Comparison of ENCODE assay signal across 25 cellular contexts in genomic region chr12:80935076-80935475, GRCh38. TPM values are rescaled to one million over a fixed set of nuclear protein-coding genes. Genes with fewer than 3 reads are reported as not detected.
A peak's percentile ranks its signal among the peaks of the same experiment; 100 is the strongest.
DNase-seq lines count a peak whose midpoint lies in the region; ATAC-seq, FAIRE-seq and TF ChIP-seq lines count a peak whose summit lies in the region.
"Had no signal": no experiment of that assay in that cellular context is flagged by ENCODE, and none has a peak within 500 bp of the region (broad histone marks: within the 10 kb centered on the region; RNA-seq: fewer than 3 reads in every experiment).

No MANE protein-coding gene starts in this region.

- H3K4me1 ChIP-seq in HepG2 (ENCODE audit: insufficient read depth, low read length) (peaks cover 75% of the 10 kb centered on the region), right lobe of liver (peaks cover 0 to 27% (median 0%) of the 10 kb centered on the region in 4 donors), endodermal cell (ENCODE audit: control insufficient read depth, insufficient read depth, low read length) (no peaks in the 10 kb centered on the region), smooth muscle cell (ENCODE audit: low read depth) (peaks cover 7% of the 10 kb centered on the region)
- H3K4me1 ChIP-seq: parathyroid adenoma had no signal

- TF ChIP-seq CTCF in HepG2 (CRISPR knock-in tag; IDR thresholded peaks at IDR 0.05): no peak
- no peak for TF ChIP-seq CTCF in right lobe of liver (IDR thresholded peaks at IDR 0.05)
- no peak for TF ChIP-seq CTCF in endodermal cell (conservative IDR thresholded peaks at IDR 0.05)
- no peak for TF ChIP-seq CTCF in smooth muscle cell (IDR thresholded peaks at IDR 0.05; ENCODE audit: borderline replicate concordance, insufficient read depth, poor library complexity, severe bottlenecking)

- H2AFZ ChIP-seq in HepG2 (ENCODE audit: low read length) (no peak overlapping the region), smooth muscle cell (ENCODE audit: low read depth) (no peak overlapping the region)
- H2AFZ ChIP-seq: parathyroid adenoma had no signal

- H3K9me3 ChIP-seq in HepG2 (ENCODE audit: low read length) (no peaks in the 10 kb centered on the region), right lobe of liver (no peaks in the 10 kb centered on the region), endodermal cell (ENCODE audit: control insufficient read depth, low read length) (no peaks in the 10 kb centered on the region), smooth muscle cell (replicated peaks; ENCODE audit: low read depth) (no peaks in the 10 kb centered on the region)
- H3K9me3 ChIP-seq: gastrocnemius medialis had no signal

- no peak for TF ChIP-seq POLR2A in HepG2 (IDR thresholded peaks at IDR 0.05; ENCODE audit: insufficient read depth in 1 of 2, low read depth in 2 of 2, low read length in 2 of 2)
- TF ChIP-seq POLR2A in right lobe of liver (IDR thresholded peaks at IDR 0.05): no peak
- no peak for TF ChIP-seq POLR2A in erythroblast (IDR thresholded peaks at IDR 0.05; ENCODE audit: low read length)

- BruUV-seq in HepG2 (replicated peaks; lab: Mats Ljungman, UMichigan): no TSS peak

- H4K20me1 ChIP-seq in HepG2 (ENCODE audit: insufficient read depth, low read length) (no peaks in the 10 kb centered on the region), smooth muscle cell (ENCODE audit: low read depth) (no peaks in the 10 kb centered on the region)

- H3K36me3 Mint-ChIP-seq in endodermal cell (ENCODE audit: low read depth): no peaks in the 10 kb centered on the region

- H3K4me2 ChIP-seq in HepG2 (ENCODE audit: low read depth, low read length) (peak overlapping the region; percentile 77), smooth muscle cell (no peak overlapping the region)
- H3K4me2 ChIP-seq: BLaER1 treated with 17β-estradiol and CSF1 and Interleukin-3, amounts not matched to agents 10 nM and 100 nM had no signal

- peak overlapping the region in 2 of 3 experiments; percentile 83 to 95; a peak in 2 of 6 replicates for H3K4me3 ChIP-seq in HepG2 (replicated peaks in 1 of 3; ENCODE audit: insufficient read depth in 1 of 3, low read depth in 2 of 3, low read length in 3 of 3)
- no peak overlapping the region for H3K4me3 ChIP-seq in right lobe of liver
- H3K4me3 ChIP-seq in endodermal cell (ENCODE audit: low read length): peak overlapping the region; percentile 92
- H3K4me3 ChIP-seq in smooth muscle cell: no peak overlapping the region
- H3K4me3 ChIP-seq: BLaER1 treated with 17β-estradiol and CSF1 and Interleukin-3, amounts not matched to agents 10 nM and 100 nM; coronary artery had no signal

- WGBS in HepG2 (ENCODE audit: low lambda C conversion rate): 83% methylated on average over 2 of the region's 2 CpGs
- 72% methylated on average over 2 of the region's 2 CpGs for WGBS in right lobe of liver (ENCODE audit: insufficient coverage, low coverage, low lambda C conversion rate, missing lambda C conversion rate)
- WGBS in endodermal cell (ENCODE audit: insufficient coverage in 1 of 2, insufficient read length in 1 of 2), 2 experiments: 79 to 89% methylated on average over 2 of the region's 2 CpGs
- WGBS in smooth muscle cell (ENCODE audit: low lambda C conversion rate): 89% methylated on average over 2 of the region's 2 CpGs

- no peaks in the 10 kb centered on the region; a peak in 2 of 5 replicates for H3K27me3 ChIP-seq in HepG2 (ENCODE audit: control insufficient read depth in 1 of 2, insufficient read depth in 2 of 2, low read length in 2 of 2)
- H3K27me3 ChIP-seq in right lobe of liver: no peaks in the 10 kb centered on the region
- H3K27me3 ChIP-seq in endodermal cell (ENCODE audit: control insufficient read depth, insufficient read depth, low read length, poor library complexity, severe bottlenecking): peaks cover 9% of the 10 kb centered on the region
- H3K27me3 ChIP-seq in smooth muscle cell (ENCODE audit: low read depth): peaks cover 30% of the 10 kb centered on the region

- H3K27ac ChIP-seq in HepG2 (ENCODE audit: extremely low read length, insufficient read depth, low read length) (no peak overlapping the region), right lobe of liver (no peak overlapping the region), endodermal cell (ENCODE audit: low read depth, low read length) (no peak overlapping the region), smooth muscle cell (ENCODE audit: low read depth) (no peak overlapping the region)
- H3K27ac ChIP-seq: BLaER1 treated with 17β-estradiol and CSF1 and Interleukin-3, amounts not matched to agents 10 nM and 100 nM; coronary artery; gastrocnemius medialis; parathyroid adenoma had no signal

- DNase-seq in HepG2 (ENCODE audit: low spot score) (no peak), right lobe of liver (no peak), NCI-H446 treated with DMSO at 0.1 percent for 48 hours (lab: John Stamatoyannopoulos, UW) (peak; percentile 11), endodermal cell (no peak), erythroblast (lab: John Stamatoyannopoulos, UW) (no peak), GM03348 (ENCODE audit: low spot score) (no peak), smooth muscle cell (lab: John Stamatoyannopoulos, UW; ENCODE audit: unreplicated experiment) (no peak)
- DNase-seq: activated naive CD4-positive, alpha-beta T cell treated with anti-CD3 and anti-CD28 coated beads, Interleukin-2, amount 50 U/mL, for 16 hours; amygdala; gastrocnemius medialis; hypothalamus; mesendoderm; NCI-H2029; NCI-H510A had no signal

- H3K79me2 ChIP-seq in HepG2 (ENCODE audit: insufficient read depth, low read length) (peaks cover 79% of the 10 kb centered on the region), smooth muscle cell (ENCODE audit: low read depth) (no peaks in the 10 kb centered on the region)
- H3K79me2 ChIP-seq: parathyroid adenoma had no signal

- ATAC-seq in HepG2: no peak
- ATAC-seq in right lobe of liver: no peak
- no peak for ATAC-seq in GM21529 (IDR thresholded peaks at IDR 0.05; ENCODE audit: unreplicated experiment)
- ATAC-seq: gastrocnemius medialis, left lobe of liver, sciatic nerve had no signal

- no peaks in the 10 kb centered on the region for H3F3A ChIP-seq in smooth muscle cell (ENCODE audit: low read depth)

- no peak overlapping the region for H3K4me3 Mint-ChIP-seq in endodermal cell
- H3K4me3 Mint-ChIP-seq: activated T-helper 1 cell treated with anti-CD3 and anti-CD28 coated beads, Interleukin-12 subunit alpha, Interleukin-12 subunit beta, Interleukin-2, Interleukin-4 antibody, amounts not matched to agents 30 ng/mL and 10 ng/mL and 1 ng/mL, durations not matched to agents 14 hours and 24 hours and 36 hours; stimulated activated naive CD8-positive, alpha-beta T cell treated with anti-CD3 and anti-CD28 coated beads, Interleukin-15, Interleukin-2, amounts not matched to agents 100 ng/mL and 50 ng/mL, for 24 hours; T-helper 2 cell treated with Interferon-gamma antibody and Interleukin-4, amounts not matched to agents 5 μg/mL and 100 μg/mL, for 36 hours had no signal

- H3K9me3 Mint-ChIP-seq in endodermal cell: no peaks in the 10 kb centered on the region
- H3K9me3 Mint-ChIP-seq: activated T-helper 1 cell treated with anti-CD3 and anti-CD28 coated beads, Interleukin-12 subunit alpha, Interleukin-12 subunit beta, Interleukin-2, Interleukin-4 antibody, amounts not matched to agents 30 ng/mL and 10 ng/mL and 1 ng/mL, durations not matched to agents 14 hours and 24 hours and 36 hours; stimulated activated naive CD8-positive, alpha-beta T cell treated with anti-CD3 and anti-CD28 coated beads, Interleukin-15, Interleukin-2, amounts not matched to agents 100 ng/mL and 50 ng/mL, for 24 hours; T-helper 2 cell treated with Interferon-gamma antibody and Interleukin-4, amounts not matched to agents 5 μg/mL and 100 μg/mL, for 36 hours had no signal

- H3K4me1 Mint-ChIP-seq in endodermal cell: peaks cover 25% of the 10 kb centered on the region

- FAIRE-seq in HepG2 (lab: Jason Lieb, UNC): no peak
- FAIRE-seq: bronchial epithelial cell had no signal

- no peak for TF ChIP-seq RAD21 in HepG2 (CRISPR knock-in tag; IDR thresholded peaks at IDR 0.05)

- H3K27ac Mint-ChIP-seq in endodermal cell: no peak overlapping the region
- H3K27ac Mint-ChIP-seq: activated T-helper 1 cell treated with anti-CD3 and anti-CD28 coated beads, Interleukin-12 subunit alpha, Interleukin-12 subunit beta, Interleukin-2, Interleukin-4 antibody, amounts not matched to agents 30 ng/mL and 10 ng/mL and 1 ng/mL, durations not matched to agents 14 hours and 24 hours and 36 hours; stimulated activated naive CD8-positive, alpha-beta T cell treated with anti-CD3 and anti-CD28 coated beads, Interleukin-15, Interleukin-2, amounts not matched to agents 100 ng/mL and 50 ng/mL, for 24 hours; T-helper 2 cell treated with Interferon-gamma antibody and Interleukin-4, amounts not matched to agents 5 μg/mL and 100 μg/mL, for 36 hours had no signal

- TF ChIP-seq EP300 in HepG2 (IDR thresholded peaks at IDR 0.05; ENCODE audit: low read depth in 2 of 2, low read length in 2 of 2): no peak
- no peak for TF ChIP-seq EP300 in HepG2 (CRISPR knock-in tag; IDR thresholded peaks at IDR 0.05; ENCODE audit: borderline replicate concordance)

- H3K36me3 ChIP-seq in HepG2 (replicated peaks in 1 of 2; ENCODE audit: control insufficient read depth in 1 of 2, insufficient read depth in 2 of 2, low read length in 2 of 2) (no peaks in the 10 kb centered on the region), right lobe of liver (no peaks in the 10 kb centered on the region), endodermal cell (ENCODE audit: control insufficient read depth, insufficient read depth, low read length) (no peaks in the 10 kb centered on the region), smooth muscle cell (ENCODE audit: low read depth) (no peaks in the 10 kb centered on the region)
- H3K36me3 ChIP-seq: BLaER1 treated with 17β-estradiol and CSF1 and Interleukin-3, amounts not matched to agents 10 nM and 100 nM; gastrocnemius medialis had no signal

- H3K9ac ChIP-seq in HepG2 (ENCODE audit: insufficient read depth, low read depth, low read length) (peak overlapping the region; percentile 96; the same call in 1 of the 2 replicates), endodermal cell (ENCODE audit: extremely low read depth, low read length, poor library complexity, severe bottlenecking) (no peak overlapping the region), smooth muscle cell (ENCODE audit: low read depth) (no peak overlapping the region)
- H3K9ac ChIP-seq: BLaER1 treated with 17β-estradiol and CSF1 and Interleukin-3, amounts not matched to agents 10 nM and 100 nM; parathyroid adenoma had no signal

- intact Hi-C loops in HepG2 (cut with micrococcal nuclease; ENCODE audit: unreplicated experiment) (loop anchor here (5.0 kb wide), 3 partner anchors 98 to 192 kb away; no protein-coding TSS in a partner anchor), right lobe of liver (cut with DNase I) (no loop called here)

- POLR2A ChIA-PET in HepG2 (lab: Yijun Ruan, JAX): interaction anchor here (1.5 to 4.0 kb wide), 2 partner anchors 10 to 144 kb away, joined by 6 to 58 read pairs; no protein-coding TSS in a partner anchor

- H3K27me3 Mint-ChIP-seq in endodermal cell (ENCODE audit: insufficient read depth): peaks cover 14% of the 10 kb centered on the region

- in situ Hi-C loops in HepG2 (cut with HindIII; ENCODE audit: extremely low pct_ligation_motif_present, low pct_unique_long_range_greater_than_20kb): loop anchor here (10.0 kb wide), 1 partner anchor 140 kb away; the partner anchor contains the start of gene ACSS3

- CTCF ChIA-PET in HepG2 (lab: Yijun Ruan, JAX; ENCODE audit: low intra/inter-chr PET ratio, low total read pairs): no interaction called here

RNA-seq across cellular contexts. Expression of gene LIN7A, which starts 2.7 kb away (rescaled TPM):
- total RNA-seq in HepG2 (2016; rRNA removed; fragmentation: Illumina TruSeq; extraction: Trizol): 18.5 and 31.9 TPM in 2 replicates
- total RNA-seq in HepG2 (2016; cell fraction: cytosol; rRNA removed; fragmentation: Illumina TruSeq; extraction: Trizol; ENCODE audit: low read depth): 4.5 and 5.5 TPM in 2 replicates
- total RNA-seq in HepG2 (2016; cell fraction: insoluble cytoplasmic fraction; rRNA removed; fragmentation: Illumina TruSeq; extraction: Trizol): 18.8 and 29.3 TPM in 2 replicates
- total RNA-seq in HepG2 (2016; cell fraction: membrane; rRNA removed; fragmentation: Illumina TruSeq; extraction: Trizol): 6.1 and 6.3 TPM in 2 replicates
- total RNA-seq in HepG2 (2016; cell fraction: nucleus; rRNA removed; fragmentation: Illumina TruSeq; extraction: Trizol): 15.4 and 20.0 TPM in 2 replicates
- 14.4 and 19.2 TPM in 2 replicates for polyA plus RNA-seq in HepG2 (2011; rRNA removed)
- 13.9 and 17.2 TPM in 2 replicates for polyA plus RNA-seq in HepG2 (2011; cell fraction: cytosol; rRNA removed)
- 10.1 and 11.0 TPM in 2 replicates for polyA plus RNA-seq in HepG2 (2011; cell fraction: nucleus; rRNA removed)
- 17.4 and 20.6 TPM in 2 replicates for polyA plus RNA-seq in HepG2 (2012)
- polyA plus RNA-seq in HepG2 (2016; cell fraction: cytosol; fragmentation: Illumina TruSeq; extraction: Trizol; ENCODE audit: low read depth): 3.4 and 3.8 TPM in 2 replicates
- polyA plus RNA-seq in HepG2 (2016; cell fraction: insoluble cytoplasmic fraction; fragmentation: Illumina TruSeq; extraction: Trizol; ENCODE audit: low read depth): 25.6 and 26.5 TPM in 2 replicates
- 4.4 and 5.9 TPM in 2 replicates for polyA plus RNA-seq in HepG2 (2016; cell fraction: membrane; fragmentation: Illumina TruSeq; extraction: Trizol; ENCODE audit: low read depth)
- polyA plus RNA-seq in HepG2 (2016; cell fraction: nucleus; fragmentation: Illumina TruSeq; extraction: Trizol; ENCODE audit: insufficient read depth, low read depth): 16.7 and 18.0 TPM in 2 replicates
- 13.0 TPM in 1 of 2 replicates, not detected in the other for polyA minus RNA-seq in HepG2 (2011; rRNA and poly(A)+ RNA removed; ENCODE audit: low replicate concordance)
- 15.1 and 15.6 TPM in 2 replicates for polyA minus RNA-seq in HepG2 (2011; cell fraction: cytosol; rRNA and poly(A)+ RNA removed)
- polyA minus RNA-seq in HepG2 (2011; cell fraction: nucleus; rRNA and poly(A)+ RNA removed): 35.3 and 37.2 TPM in 2 replicates
- 10 to 100 TPM; 13.4 to 23.0 (median 20.2) TPM for total RNA-seq in right lobe of liver
- total RNA-seq in endodermal cell: 10 to 100 TPM; 19.3 to 27.2 TPM
- polyA plus RNA-seq in endodermal cell (2013, experiment 1 of 2): 14.2 TPM
- polyA plus RNA-seq in endodermal cell (2013, experiment 2 of 2): 11.6 TPM
- total RNA-seq in smooth muscle cell: 3.2 and 3.8 TPM in 2 replicates
- polyA plus RNA-seq in smooth muscle cell: 2.0 and 2.2 TPM in 2 replicates
- total RNA-seq: RPMI7951 had no signal

Comparison
In these comparisons a context has a peak if more than half of its experiments do, and no peak if none do; other contexts are left out.
1. H3K4me3 ChIP-seq: peak in HepG2 (2 of 3) and endodermal cell (single experiment); none in right lobe of liver (0 of 3) and smooth muscle cell (single experiment).